In the genomic region with DNA sequence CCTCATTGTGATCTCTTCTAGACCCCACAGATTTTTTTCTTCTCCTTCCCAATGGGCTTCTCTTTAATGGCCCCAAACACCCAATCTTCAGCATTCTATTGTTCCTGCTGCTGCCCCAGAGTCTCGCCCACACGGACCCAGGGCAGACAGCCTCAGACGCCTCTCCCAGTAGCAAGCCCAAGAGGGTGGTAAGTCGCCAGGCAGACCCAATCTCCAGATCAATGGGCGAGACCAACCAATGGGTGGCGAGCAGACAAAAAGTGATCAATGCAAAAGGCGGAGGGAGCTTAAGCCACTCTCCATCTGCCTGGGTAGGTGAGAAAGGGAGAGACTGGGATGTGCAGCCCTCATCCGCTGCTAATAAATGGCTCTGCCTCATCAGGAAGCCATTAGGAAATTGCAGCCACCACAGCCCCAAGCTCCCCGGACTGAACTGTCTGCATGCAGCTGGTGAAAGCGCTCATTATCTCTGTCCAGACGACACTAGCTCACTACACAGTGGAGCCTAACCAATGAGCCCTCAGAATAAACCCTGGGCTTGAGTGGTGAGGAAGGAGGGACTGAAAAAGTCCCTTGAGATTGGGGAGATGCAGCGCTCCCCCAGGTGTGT, we compare ENCODE assay signal across 12 cellular contexts.
DNase-seq lines count a peak whose midpoint lies in the region; ATAC-seq and TF ChIP-seq lines count a peak whose summit lies in the region.
"Had no signal": no experiment of that assay in that cellular context is flagged by ENCODE, and none has a peak within 500 bp of the region (broad histone marks: within the 10 kb centered on the region; RNA-seq: fewer than 3 reads in every experiment).

No MANE protein-coding gene starts in this region.

- in situ Hi-C loops in GM13976 (cut with MboI; ENCODE audit: low sequenced_read_pairs, unreplicated experiment), result no loop called here

- no peaks in the 10 kb centered on the region for H3K27me3 ChIP-seq in ascending aorta
- H3K27me3 ChIP-seq: SJSA1, suprapubic skin had no signal

- H3K27ac Mint-ChIP-seq in HFFc6, result peak overlapping the region; percentile 95
- H3K27ac Mint-ChIP-seq in natural killer cell treated with Interleukin-12 subunit alpha and Interleukin-12 subunit beta and Interleukin-15 and Interleukin-18, amount 100 ng/mL, for 72 hours, result peak overlapping the region; percentile 95 to 96

- H3K27me3 Mint-ChIP-seq in HFFc6 (ENCODE audit: insufficient read depth), result peaks cover 7% of the 10 kb centered on the region
- no peaks in the 10 kb centered on the region for H3K27me3 Mint-ChIP-seq in natural killer cell treated with Interleukin-12 subunit alpha and Interleukin-12 subunit beta and Interleukin-15 and Interleukin-18, amount 100 ng/mL, for 72 hours

- H3K4me3 Mint-ChIP-seq in HFFc6, result peak overlapping the region; percentile 38
- H3K4me3 Mint-ChIP-seq in natural killer cell treated with Interleukin-12 subunit alpha and Interleukin-12 subunit beta and Interleukin-15 and Interleukin-18, amount 100 ng/mL, for 72 hours, result peak overlapping the region; percentile 98

- H3K9me3 Mint-ChIP-seq in HFFc6, result no peaks in the 10 kb centered on the region
- H3K9me3 Mint-ChIP-seq in natural killer cell treated with Interleukin-12 subunit alpha and Interleukin-12 subunit beta and Interleukin-15 and Interleukin-18, amount 100 ng/mL, for 72 hours, result no peaks in the 10 kb centered on the region

- no peak for ATAC-seq in natural killer cell treated with Interleukin-12 subunit alpha and Interleukin-12 subunit beta and Interleukin-15 and Interleukin-18, amount 100 ng/mL, for 72 hours
- no peak for ATAC-seq in GM21528 (IDR thresholded peaks at IDR 0.05; ENCODE audit: low FRiP score, unreplicated experiment)
- no peak for ATAC-seq in HG02852 (IDR thresholded peaks at IDR 0.05; ENCODE audit: unreplicated experiment)

- peak overlapping the region; percentile 84 to 94 for H3K27ac ChIP-seq in ascending aorta
- H3K27ac ChIP-seq: suprapubic skin had no signal

- DNase-seq in Ammon's horn (ENCODE audit: low spot score) (peak; percentile 43), HFFc6 (no peak), ascending aorta (ENCODE audit: low spot score in 2 of 2) (no peak), GM13976 (ENCODE audit: low spot score) (no peak), NCI-H2196 (lab: John Stamatoyannopoulos, UW; ENCODE audit: unreplicated experiment) (no peak)
- no peak for DNase-seq in natural killer cell treated with Interleukin-12 subunit alpha and Interleukin-12 subunit beta and Interleukin-15 and Interleukin-18, amount 100 ng/mL, for 72 hours (ENCODE audit: low spot score)
- DNase-seq: Calu3, NCI-H2081 had no signal

- no peak overlapping the region for H3K4me3 ChIP-seq in ascending aorta
- H3K4me3 ChIP-seq: SJSA1, suprapubic skin had no signal

- intact Hi-C loops in ascending aorta (cut with DNase I), result loop anchor here (5.0 kb wide), 2 partner anchors 53 to 298 kb away; no protein-coding TSS in a partner anchor

- TF ChIP-seq CTCF in HFFc6 (IDR thresholded peaks at IDR 0.05) (no peak), ascending aorta (IDR thresholded peaks at IDR 0.05) (no peak), GM13976 (IDR thresholded peaks at IDR 0.05; ENCODE audit: borderline replicate concordance, control extremely low read depth, extremely low read depth, insufficient read depth, missing control alignments) (no peak)

- H3K36me3 Mint-ChIP-seq in HFFc6 (ENCODE audit: low read depth), result peaks cover 35% of the 10 kb centered on the region
- H3K36me3 Mint-ChIP-seq in natural killer cell treated with Interleukin-12 subunit alpha and Interleukin-12 subunit beta and Interleukin-15 and Interleukin-18, amount 100 ng/mL, for 72 hours, result peaks cover 61% of the 10 kb centered on the region

- peaks cover 29 to 57% of the 10 kb centered on the region in 2 donors for H3K4me1 ChIP-seq in ascending aorta

- no peaks in the 10 kb centered on the region for H3K36me3 ChIP-seq in ascending aorta
- H3K36me3 ChIP-seq: suprapubic skin had no signal

- no peaks in the 10 kb centered on the region for H3K9me3 ChIP-seq in ascending aorta
- H3K9me3 ChIP-seq: SJSA1, suprapubic skin had no signal

- peaks cover 100% of the 10 kb centered on the region for H3K4me1 Mint-ChIP-seq in HFFc6 (ENCODE audit: low read depth)
- peaks cover 93 to 97% of the 10 kb centered on the region in 2 donors for H3K4me1 Mint-ChIP-seq in natural killer cell treated with Interleukin-12 subunit alpha and Interleukin-12 subunit beta and Interleukin-15 and Interleukin-18, amount 100 ng/mL, for 72 hours (ENCODE audit: low read depth in 2 of 2)
